In genomic region chr3:16076564-16076963, GRCh38 we compare ENCODE assay signal across 1 cellular context.
TF ChIP-seq lines count a peak whose summit lies in the region.

No MANE protein-coding gene starts in this region.

TF ChIP-seq in IMR-90, 13 proteins besides CTCF, POLR2A, EP300 and RAD21:
- no peak for TF ChIP-seq CHD1 (IDR thresholded peaks at IDR 0.05; ENCODE audit: low read depth, low read length)
- TF ChIP-seq RFX5 (IDR thresholded peaks at IDR 0.05; ENCODE audit: low read depth, low read length): no peak
- no peak for TF ChIP-seq NFE2L2 (IDR thresholded peaks at IDR 0.05; ENCODE audit: low read depth, low read length)
- TF ChIP-seq, protein P1, sequence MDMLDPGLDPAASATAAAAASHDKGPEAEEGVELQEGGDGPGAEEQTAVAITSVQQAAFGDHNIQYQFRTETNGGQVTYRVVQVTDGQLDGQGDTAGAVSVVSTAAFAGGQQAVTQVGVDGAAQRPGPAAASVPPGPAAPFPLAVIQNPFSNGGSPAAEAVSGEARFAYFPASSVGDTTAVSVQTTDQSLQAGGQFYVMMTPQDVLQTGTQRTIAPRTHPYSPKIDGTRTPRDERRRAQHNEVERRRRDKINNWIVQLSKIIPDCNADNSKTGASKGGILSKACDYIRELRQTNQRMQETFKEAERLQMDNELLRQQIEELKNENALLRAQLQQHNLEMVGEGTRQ (IDR thresholded peaks at IDR 0.05; ENCODE audit: low read depth, low read length): no peak
- TF ChIP-seq MXI1 (IDR thresholded peaks at IDR 0.05; ENCODE audit: borderline replicate concordance, low read depth, low read length): no peak
- no peak for TF ChIP-seq CEBPB (IDR thresholded peaks at IDR 0.05; ENCODE audit: low read depth, low read length)
- TF ChIP-seq RCOR1 (IDR thresholded peaks at IDR 0.05; ENCODE audit: insufficient replicate concordance, low read length): no peak
